Comparison of ENCODE assay signal across 8 cellular contexts in genomic region chr3:186617038-186617934, GRCh38. TPM values are rescaled to one million over a fixed set of nuclear protein-coding genes. Genes with fewer than 3 reads are reported as not detected.
DNase-seq lines count a peak whose midpoint lies in the region; ATAC-seq and TF ChIP-seq lines count a peak whose summit lies in the region.

No MANE protein-coding gene starts in this region.

- peak overlapping the region; percentile 50 for H3K9ac ChIP-seq in endocrine pancreas (ENCODE audit: control insufficient read depth, insufficient read depth, low read length)

- intact Hi-C loops in Calu3 (cut with micrococcal nuclease; ENCODE audit: unreplicated experiment), result loop anchor here (1.0 to 10.0 kb wide), 4 partner anchors 136 to 632 kb away; partner anchors contain the start of gene EIF4A2

- H3K9me3 Mint-ChIP-seq in Calu3 (ENCODE audit: low read depth, unreplicated experiment), result no peaks in the 10 kb centered on the region

- CTCF ChIA-PET in Calu3 (lab: Charles Lee), result interaction anchor here (0.6 to 5.0 kb wide), 33 partner anchors 8 to 548 kb away, joined by 3 to 61 read pairs (median 5); partner anchors contain the start of genes DNAJB11, EIF4A2 and TBCCD1

- peak; percentile 95 for ATAC-seq in GM21423 (IDR thresholded peaks at IDR 0.05; ENCODE audit: unreplicated experiment)

- H3K4me1 ChIP-seq in endocrine pancreas (ENCODE audit: control insufficient read depth, insufficient read depth, low read length), result no peaks in the 10 kb centered on the region

- BruUV-seq in Calu3 (replicated peaks; lab: Mats Ljungman, UMichigan), result TSS peak; percentile 34

- peaks cover 27% of the 10 kb centered on the region for H3K4me1 Mint-ChIP-seq in Calu3 (ENCODE audit: low read depth, unreplicated experiment)

- H3K4me3 ChIP-seq in endocrine pancreas (ENCODE audit: control insufficient read depth, insufficient read depth, low read length), result peak overlapping the region; percentile 33

- no peaks in the 10 kb centered on the region for H3K36me3 ChIP-seq in endocrine pancreas (ENCODE audit: control insufficient read depth, insufficient read depth, low read length)

- TF ChIP-seq CTCF in Calu3 (IDR thresholded peaks at IDR 0.05; ENCODE audit: unreplicated experiment), result peak; percentile 98

- H3K9me3 ChIP-seq in endocrine pancreas (ENCODE audit: control insufficient read depth, low read length), result no peaks in the 10 kb centered on the region

- H3K27ac Mint-ChIP-seq in Calu3 (ENCODE audit: unreplicated experiment), result peak overlapping the region; percentile 78

- H3K27me3 ChIP-seq in endocrine pancreas (ENCODE audit: control insufficient read depth, insufficient read depth, low read length), result no peaks in the 10 kb centered on the region

- DNase-seq in Calu3, result peak; percentile 98
- DNase-seq in HT1080 (ENCODE audit: low read depth), result peak; percentile 97
- DNase-seq in NOMO-1 treated with DMSO at 0.1 percent for 48 hours (lab: John Stamatoyannopoulos, UW; ENCODE audit: unreplicated experiment), result peak; percentile 88
- peak; percentile 59 to 78 (median 66) for DNase-seq in activated CD8-positive, alpha-beta memory T cell treated with anti-CD3 and anti-CD28 coated beads for 48 hours (ENCODE audit: low read depth in 2 of 3, low spot score in 2 of 3)
- peak; percentile 81 for DNase-seq in midbrain (lab: John Stamatoyannopoulos, UW)
- DNase-seq in stimulated activated CD8-positive, alpha-beta memory T cell treated with anti-CD3 and anti-CD28 coated beads, Interleukin-4, amount 100 ng/mL, for 1 hour (ENCODE audit: low read depth in 2 of 2, low spot score in 1 of 2), result peak; percentile 57 to 76

- no peaks in the 10 kb centered on the region for H3K27me3 Mint-ChIP-seq in Calu3 (ENCODE audit: unreplicated experiment)

- peak overlapping the region; percentile 64 for H3K4me3 Mint-ChIP-seq in Calu3 (ENCODE audit: low read depth, unreplicated experiment)

- H3K36me3 Mint-ChIP-seq in Calu3 (ENCODE audit: insufficient read depth, unreplicated experiment), result peaks cover 5% of the 10 kb centered on the region

RNA-seq across cellular contexts. Expression of gene AHSG, which starts 4.4 kb away (rescaled TPM):
- total RNA-seq in Calu3 (2022), result 0.24 and 0.39 TPM in 2 replicates
- 0.32 TPM in 1 of 2 replicates, not detected in the other for total RNA-seq in HT1080 (2014; rRNA removed; shearing (Covaris generic))
- 0.05 and 0.09 TPM in 2 replicates for polyA plus RNA-seq in HT1080 (2015; cell fraction: cytosol; rRNA removed)
- polyA plus RNA-seq in HT1080 (2015; cell fraction: nucleus; rRNA removed), result 0.12 and 0.44 TPM in 2 replicates

RNA-seq across cellular contexts. Expression of gene FETUB, which starts 22.9 kb away (rescaled TPM):
- total RNA-seq in Calu3 (2022), result not detected in 2 replicates
- total RNA-seq in HT1080 (2014; rRNA removed; shearing (Covaris generic)), result 1.8 and 1.9 TPM in 2 replicates
- polyA plus RNA-seq in HT1080 (2015; cell fraction: cytosol; rRNA removed), result 1.7 and 2.9 TPM in 2 replicates
- polyA plus RNA-seq in HT1080 (2015; cell fraction: nucleus; rRNA removed), result 1.3 and 2.4 TPM in 2 replicates

RNA-seq across cellular contexts. Expression of gene DNAJB11, which starts 46.8 kb away (rescaled TPM):
- total RNA-seq in Calu3 (2022), result 171 and 181 TPM in 2 replicates
- 103 and 104 TPM in 2 replicates for total RNA-seq in HT1080 (2014; rRNA removed; shearing (Covaris generic))
- 96.1 and 103 TPM in 2 replicates for polyA plus RNA-seq in HT1080 (2015; cell fraction: cytosol; rRNA removed)
- polyA plus RNA-seq in HT1080 (2015; cell fraction: nucleus; rRNA removed), result 106 and 131 TPM in 2 replicates

RNA-seq across cellular contexts. Expression of gene HRG, which starts 48.5 kb away (rescaled TPM):
- 0.17 and 0.40 TPM in 2 replicates for total RNA-seq in Calu3 (2022)
- total RNA-seq in HT1080 (2014; rRNA removed; shearing (Covaris generic)), result 0.05 TPM in 1 of 2 replicates, not detected in the other
- 0.05 TPM in 1 of 2 replicates, not detected in the other for polyA plus RNA-seq in HT1080 (2015; cell fraction: cytosol; rRNA removed)
- polyA plus RNA-seq in HT1080 (2015; cell fraction: nucleus; rRNA removed), result not detected in 2 replicates

RNA-seq across cellular contexts. Expression of gene TBCCD1, which starts 50.1 kb away (rescaled TPM):
- total RNA-seq in Calu3 (2022), result 21.0 and 25.1 TPM in 2 replicates
- total RNA-seq in HT1080 (2014; rRNA removed; shearing (Covaris generic)), result 21.8 and 28.3 TPM in 2 replicates
- 15.3 and 16.1 TPM in 2 replicates for polyA plus RNA-seq in HT1080 (2015; cell fraction: cytosol; rRNA removed)
- 19.0 and 19.1 TPM in 2 replicates for polyA plus RNA-seq in HT1080 (2015; cell fraction: nucleus; rRNA removed)

Comparison
In these comparisons a context has a peak if more than half of its experiments do, and no peak if none do; other contexts are left out.
1. Peak in every context shown above with its lines: DNase-seq, ATAC-seq and H3K4me3 ChIP-seq.